Comparison of ENCODE assay signal across 13 cellular contexts in genomic region chr11:133403900-133404299, GRCh38.
DNase-seq lines count a peak whose midpoint lies in the region; ATAC-seq, FAIRE-seq and TF ChIP-seq lines count a peak whose summit lies in the region.
"Had no signal": no experiment of that assay in that cellular context is flagged by ENCODE, and none has a peak within 500 bp of the region (broad histone marks: within the 10 kb centered on the region; RNA-seq: fewer than 3 reads in every experiment).

No MANE protein-coding gene starts in this region.

- no peaks in the 10 kb centered on the region for H3K9me3 ChIP-seq in BE2C
- H3K9me3 ChIP-seq: gastroesophageal sphincter, spleen had no signal

- no peaks in the 10 kb centered on the region for H3K4me1 ChIP-seq in BE2C
- H3K4me1 ChIP-seq: gastroesophageal sphincter, spleen had no signal

- peaks cover 27% of the 10 kb centered on the region for H3K27me3 Mint-ChIP-seq in mesothelial cell of epicardium (ENCODE audit: low read depth)

- no peaks in the 10 kb centered on the region for H3K9me3 Mint-ChIP-seq in mesothelial cell of epicardium
- H3K9me3 Mint-ChIP-seq: activated T-helper 2 cell treated with anti-CD3 and anti-CD28 coated beads, Interferon-gamma antibody, Interleukin-2, Interleukin-4, amounts not matched to agents 10 μg/mL and 5 μg/mL and 100 μg/mL, durations not matched to agents 14 hours and 24 hours and 36 hours had no signal

- no peak overlapping the region for H3K27ac Mint-ChIP-seq in mesothelial cell of epicardium
- H3K27ac Mint-ChIP-seq: activated T-helper 2 cell treated with anti-CD3 and anti-CD28 coated beads, Interferon-gamma antibody, Interleukin-2, Interleukin-4, amounts not matched to agents 10 μg/mL and 5 μg/mL and 100 μg/mL, durations not matched to agents 14 hours and 24 hours and 36 hours had no signal

- no peak overlapping the region for H3K4me3 Mint-ChIP-seq in mesothelial cell of epicardium

- TF ChIP-seq CTCF in BE2C (IDR thresholded peaks at IDR 0.05; ENCODE audit: low read depth, low read length) (peak; percentile 65), GM12864 (IDR thresholded peaks at IDR 0.05; ENCODE audit: low read depth, low read length, missing control alignments) (peak; percentile 56), LNCaP clone FGC (IDR thresholded peaks at IDR 0.05; ENCODE audit: control insufficient read depth, extremely low read depth, insufficient read depth) (peak; percentile 52), bronchial epithelial cell (IDR thresholded peaks at IDR 0.05; ENCODE audit: insufficient read depth, low read length, severe bottlenecking) (peak; percentile 11), mesothelial cell of epicardium (IDR thresholded peaks at IDR 0.05; ENCODE audit: unreplicated experiment) (no peak)

- no peak for FAIRE-seq in bronchial epithelial cell (lab: Jason Lieb, UNC)

- H3K4me3 ChIP-seq in BE2C (ENCODE audit: low read depth, low read length): no peak overlapping the region
- H3K4me3 ChIP-seq in GM12864 (ENCODE audit: low read depth, low read length): no peak overlapping the region
- H3K4me3 ChIP-seq in LNCaP clone FGC (ENCODE audit: low read depth, low read length): no peak overlapping the region
- H3K4me3 ChIP-seq in bronchial epithelial cell (ENCODE audit: low read depth, low read length): no peak overlapping the region
- H3K4me3 ChIP-seq: gastroesophageal sphincter, spleen had no signal

- ATAC-seq in GM19467 (IDR thresholded peaks at IDR 0.05; ENCODE audit: unreplicated experiment) (no peak), GM21381 (IDR thresholded peaks at IDR 0.05; ENCODE audit: unreplicated experiment) (no peak)
- ATAC-seq: gastroesophageal sphincter had no signal

- no peaks in the 10 kb centered on the region for H3K36me3 Mint-ChIP-seq in mesothelial cell of epicardium

- H3K4me1 Mint-ChIP-seq in mesothelial cell of epicardium: peaks cover 5% of the 10 kb centered on the region

- H3K27me3 ChIP-seq in BE2C: peaks cover 54% of the 10 kb centered on the region
- H3K27me3 ChIP-seq in bronchial epithelial cell (ENCODE audit: control insufficient read depth, insufficient read depth, low read length): no peaks in the 10 kb centered on the region
- H3K27me3 ChIP-seq: gastroesophageal sphincter, spleen had no signal

- DNase-seq in BE2C: peak; percentile 30
- DNase-seq in GM12864 (ENCODE audit: low read depth): no peak
- no peak for DNase-seq in LNCaP clone FGC (ENCODE audit: low read depth)
- no peak for DNase-seq in bronchial epithelial cell (ENCODE audit: low read depth)
- no peak for DNase-seq in mesothelial cell of epicardium (ENCODE audit: low spot score in 2 of 2, unreplicated experiment in 2 of 2)
- no peak for DNase-seq in stimulated activated CD4-positive, alpha-beta T cell treated with anti-CD3 and anti-CD28 coated beads, Interleukin-4, amount 100 ng/mL, for 1 hour
- DNase-seq: DMS79, NCI-H1048, spleen had no signal

- H3K36me3 ChIP-seq in BE2C (no peaks in the 10 kb centered on the region), bronchial epithelial cell (ENCODE audit: control insufficient read depth, insufficient read depth, low read length) (no peaks in the 10 kb centered on the region)
- H3K36me3 ChIP-seq: gastroesophageal sphincter, spleen had no signal
